Comparison of ENCODE assay signal across 17 cellular contexts in the genomic region with DNA sequence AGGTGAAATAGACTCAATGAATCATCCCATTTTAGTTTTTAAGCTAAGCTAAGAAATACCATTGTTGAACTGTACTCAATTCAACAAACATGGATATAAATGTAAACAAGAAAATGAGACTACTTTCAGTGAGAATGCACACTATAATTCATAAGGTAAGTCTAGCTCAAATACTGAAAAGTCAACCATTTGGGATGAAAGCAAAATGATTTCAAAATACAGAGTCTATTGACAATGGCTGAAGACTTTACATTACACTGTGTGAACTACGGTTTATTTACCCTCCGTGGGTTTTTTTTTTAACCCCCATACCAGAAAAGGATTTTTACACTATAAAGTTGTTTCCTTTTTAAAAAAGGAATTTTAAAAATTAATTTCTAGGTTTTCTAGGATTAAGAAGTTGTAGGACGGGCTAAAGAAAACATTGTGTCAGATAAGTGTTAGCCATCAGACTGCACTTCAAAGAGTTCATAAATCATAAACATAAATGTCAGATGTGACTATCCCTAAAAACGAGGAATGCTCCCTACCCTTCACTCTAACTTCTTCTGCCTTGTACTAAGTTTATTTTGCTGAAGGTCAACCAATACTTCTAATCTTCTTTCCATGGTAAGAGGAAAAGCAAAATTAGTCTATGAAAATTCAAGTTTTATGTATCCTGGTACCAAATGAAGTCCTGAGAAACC.
DNase-seq lines count a peak whose midpoint lies in the region; ATAC-seq, FAIRE-seq and TF ChIP-seq lines count a peak whose summit lies in the region.
"Had no signal": no experiment of that assay in that cellular context is flagged by ENCODE, and none has a peak within 500 bp of the region (broad histone marks: within the 10 kb centered on the region; RNA-seq: fewer than 3 reads in every experiment).

No MANE protein-coding gene starts in this region.

- TSS peak; percentile 17 for BruUV-seq in HepG2 (replicated peaks; lab: Mats Ljungman, UMichigan)
- TSS peak; percentile 7 for BruUV-seq in GM12878 (replicated peaks; lab: Mats Ljungman, UMichigan)

- peaks cover 0 to 6% (median 4%) of the 10 kb centered on the region in 3 donors for H3K9me3 Mint-ChIP-seq in IgD-negative memory B cell
- peaks cover 9% of the 10 kb centered on the region for H3K9me3 Mint-ChIP-seq in stimulated activated memory B cell treated with anti-CD40 and anti-IgM and Interleukin-4, amounts not matched to agents 10 μg/mL and 1 μg/mL and 100 μg/mL, for 72 hours
- H3K9me3 Mint-ChIP-seq: CD8-positive, alpha-beta T cell had no signal

- peaks cover 48 to 73% (median 63%) of the 10 kb centered on the region in 3 donors for H3K4me1 Mint-ChIP-seq in IgD-negative memory B cell
- peaks cover 81% of the 10 kb centered on the region for H3K4me1 Mint-ChIP-seq in stimulated activated memory B cell treated with anti-CD40 and anti-IgM and Interleukin-4, amounts not matched to agents 10 μg/mL and 1 μg/mL and 100 μg/mL, for 72 hours

- CTCF ChIA-PET in HepG2 (lab: Yijun Ruan, JAX; ENCODE audit: low intra/inter-chr PET ratio, low total read pairs) (no interaction called here), GM12878 (lab: Yijun Ruan, JAX) (interaction anchor here (0.6 to 1.0 kb wide), 2 partner anchors 77 to 117 kb away, joined by 3 read pairs; no protein-coding TSS in a partner anchor)

- TF ChIP-seq POLR2A in HepG2 (IDR thresholded peaks at IDR 0.05; ENCODE audit: insufficient read depth in 1 of 2, low read depth in 2 of 2, low read length in 2 of 2) (no peak), right lobe of liver (IDR thresholded peaks at IDR 0.05) (no peak), GM12878 (IDR thresholded peaks at IDR 0.05; ENCODE audit: low read depth, low read length) (no peak), gastrocnemius medialis (IDR thresholded peaks at IDR 0.05) (no peak)

- peaks cover 9% of the 10 kb centered on the region for H4K20me1 ChIP-seq in HepG2 (ENCODE audit: insufficient read depth, low read length)
- H4K20me1 ChIP-seq in GM12878 (ENCODE audit: control insufficient read depth, insufficient read depth) = no peaks in the 10 kb centered on the region

- no peak overlapping the region for H3K4me3 Mint-ChIP-seq in IgD-negative memory B cell
- H3K4me3 Mint-ChIP-seq in stimulated activated memory B cell treated with anti-CD40 and anti-IgM and Interleukin-4, amounts not matched to agents 10 μg/mL and 1 μg/mL and 100 μg/mL, for 72 hours = no peak overlapping the region
- H3K4me3 Mint-ChIP-seq: CD8-positive, alpha-beta T cell had no signal

- WGBS in HepG2 (ENCODE audit: low lambda C conversion rate) = 22% methylated on average over 4 of the region's 4 CpGs
- WGBS in right lobe of liver (ENCODE audit: insufficient coverage, low coverage, low lambda C conversion rate, missing lambda C conversion rate) = 64% methylated on average over 4 of the region's 4 CpGs
- 100% methylated on average over 4 of the region's 4 CpGs for WGBS in GM12878 (ENCODE audit: insufficient coverage, insufficient replicate concordance, low lambda C conversion rate, missing lambda C conversion rate)

- H3K27me3 Mint-ChIP-seq in IgD-negative memory B cell = no peaks in the 10 kb centered on the region
- no peaks in the 10 kb centered on the region for H3K27me3 Mint-ChIP-seq in stimulated activated memory B cell treated with anti-CD40 and anti-IgM and Interleukin-4, amounts not matched to agents 10 μg/mL and 1 μg/mL and 100 μg/mL, for 72 hours

- POLR2A ChIA-PET in HepG2 (lab: Yijun Ruan, JAX) (interaction anchor here (0.7 kb wide), 1 partner anchor 99 kb away, joined by 3 read pairs; no protein-coding TSS in a partner anchor), GM12878 (lab: Charles Lee) (interaction anchor here (0.6 kb wide), 1 partner anchor 97 kb away, joined by 3 read pairs; no protein-coding TSS in a partner anchor)

- H3K36me3 Mint-ChIP-seq in IgD-negative memory B cell = peaks cover 8% of the 10 kb centered on the region
- H3K36me3 Mint-ChIP-seq in stimulated activated memory B cell treated with anti-CD40 and anti-IgM and Interleukin-4, amounts not matched to agents 10 μg/mL and 1 μg/mL and 100 μg/mL, for 72 hours = peaks cover 66% of the 10 kb centered on the region

- H3K9ac ChIP-seq in HepG2 (ENCODE audit: insufficient read depth, low read depth, low read length) = no peak overlapping the region
- H3K9ac ChIP-seq in GM12878 (ENCODE audit: control insufficient read depth, insufficient read depth, low read length) = no peak overlapping the region
- H3K9ac ChIP-seq: BLaER1 treated with 17β-estradiol and CSF1 and Interleukin-3, amounts not matched to agents 10 nM and 100 nM had no signal

- peak; percentile 61 for ATAC-seq in HepG2
- ATAC-seq in right lobe of liver = no peak
- ATAC-seq in GM12878 = no peak
- ATAC-seq in stimulated activated memory B cell treated with anti-CD40 and anti-IgM and Interleukin-4, amounts not matched to agents 10 μg/mL and 1 μg/mL and 100 μg/mL, for 72 hours = no peak
- no peak for ATAC-seq in gastrocnemius medialis
- ATAC-seq in HG03439 (IDR thresholded peaks at IDR 0.05; ENCODE audit: unreplicated experiment) = no peak
- no peak for ATAC-seq in HG02885 (IDR thresholded peaks at IDR 0.05; ENCODE audit: poor library complexity, unreplicated experiment)
- ATAC-seq: CD8-positive, alpha-beta T cell; HCT116 had no signal

- in situ Hi-C loops in HepG2 (cut with HindIII; ENCODE audit: extremely low pct_ligation_motif_present, low pct_unique_long_range_greater_than_20kb) = no loop called here
- in situ Hi-C loops in GM12878 (cut with MboI) = no loop called here
- in situ Hi-C loops in gastrocnemius medialis (cut with MboI; ENCODE audit: low sequenced_read_pairs in 4 of 4) = no loop called here

- TF ChIP-seq CTCF in HepG2 (CRISPR knock-in tag; IDR thresholded peaks at IDR 0.05) (no peak), right lobe of liver (IDR thresholded peaks at IDR 0.05) (no peak), GM12878 (IDR thresholded peaks at IDR 0.05 in 2 of 3, conservative IDR thresholded peaks at IDR 0.05 in 1 of 3; ENCODE audit: control insufficient read depth in 2 of 3, extremely low read depth in 1 of 3, insufficient read depth in 1 of 3, low read depth in 3 of 3, low read length in 3 of 3) (no peak), gastrocnemius medialis (IDR thresholded peaks at IDR 0.05 in 4 of 5, conservative IDR thresholded peaks at IDR 0.05 in 1 of 5) (no peak)

- H3K79me2 ChIP-seq in HepG2 (ENCODE audit: insufficient read depth, low read length) (peaks cover 60% of the 10 kb centered on the region), GM12878 (ENCODE audit: control insufficient read depth, insufficient read depth, low read length) (peaks cover 47% of the 10 kb centered on the region)

- peak overlapping the region; percentile 34 for H3K4me2 ChIP-seq in HepG2 (ENCODE audit: low read depth, low read length)
- H3K4me2 ChIP-seq in GM12878 (ENCODE audit: control insufficient read depth, insufficient read depth) = no peak overlapping the region
- H3K4me2 ChIP-seq: BLaER1 treated with 17β-estradiol and CSF1 and Interleukin-3, amounts not matched to agents 10 nM and 100 nM had no signal

- H3K27me3 ChIP-seq in HepG2 (ENCODE audit: control insufficient read depth in 1 of 2, insufficient read depth in 2 of 2, low read length in 2 of 2) = no peaks in the 10 kb centered on the region
- no peaks in the 10 kb centered on the region for H3K27me3 ChIP-seq in right lobe of liver
- no peaks in the 10 kb centered on the region for H3K27me3 ChIP-seq in GM12878 (replicated peaks in 1 of 2; ENCODE audit: control insufficient read depth in 2 of 2, insufficient read depth in 2 of 2, low read length in 1 of 2)
- H3K27me3 ChIP-seq in gastrocnemius medialis = no peaks in the 10 kb centered on the region
- H3K27me3 ChIP-seq: BLaER1 treated with 17β-estradiol and CSF1 and Interleukin-3, amounts not matched to agents 10 nM and 100 nM had no signal

- peak; percentile 47 for FAIRE-seq in HepG2 (lab: Jason Lieb, UNC)
- FAIRE-seq in GM12878 (lab: Jason Lieb, UNC) = no peak

- peak in 1 of 2 experiments; percentile 58; a peak in 2 of 4 replicates for TF ChIP-seq EP300 in HepG2 (IDR thresholded peaks at IDR 0.05; ENCODE audit: low read depth in 2 of 2, low read length in 2 of 2)
- no peak for TF ChIP-seq EP300 in HepG2 (CRISPR knock-in tag; IDR thresholded peaks at IDR 0.05; ENCODE audit: borderline replicate concordance)
- TF ChIP-seq EP300 in GM12878 (IDR thresholded peaks at IDR 0.05; ENCODE audit: borderline replicate concordance in 1 of 2, control insufficient read depth in 1 of 2, low read depth in 2 of 2, low read length in 2 of 2) = no peak

- H2AFZ ChIP-seq in HepG2 (ENCODE audit: low read length) (no peak overlapping the region), GM12878 (ENCODE audit: control insufficient read depth, low read depth, low read length) (no peak overlapping the region)

- H3K4me1 ChIP-seq in HepG2 (ENCODE audit: insufficient read depth, low read length) (peaks cover 68% of the 10 kb centered on the region), right lobe of liver (peaks cover 0 to 6% (median 2%) of the 10 kb centered on the region in 4 donors), GM12878 (ENCODE audit: control insufficient read depth, insufficient read depth, low read length) (no peaks in the 10 kb centered on the region), gastrocnemius medialis (peaks cover 0 to 5% of the 10 kb centered on the region in 2 donors)

- SMC1A ChIA-PET in GM12878 (lab: Charles Lee; ENCODE audit: uncharacterized antibody, unreplicated experiment) = interaction anchor here (0.7 to 1.1 kb wide), 3 partner anchors 9 to 43 kb away, joined by 3 to 4 read pairs (median 3); no protein-coding TSS in a partner anchor

- DNase-seq in HepG2 (ENCODE audit: low spot score) = peak; percentile 74
- DNase-seq in right lobe of liver = no peak
- DNase-seq in GM12878 (ENCODE audit: low read depth, low spot score) = no peak
- DNase-seq in gastrocnemius medialis = no peak
- DNase-seq: CD8-positive, alpha-beta T cell; COR-L47; GDM1; GOT3; H7; KG1 had no signal

- intact Hi-C loops in HepG2 (cut with micrococcal nuclease; ENCODE audit: unreplicated experiment) = no loop called here
- intact Hi-C loops in right lobe of liver (cut with DNase I) = no loop called here
- intact Hi-C loops in GM12878 (cut with micrococcal nuclease; ENCODE audit: unreplicated experiment) = no loop called here
- intact Hi-C loops in gastrocnemius medialis (cut with DNase I; ENCODE audit: low total_unique reads) = no loop called here

- TF ChIP-seq RAD21 in HepG2 (CRISPR knock-in tag; IDR thresholded peaks at IDR 0.05) = no peak
- no peak for TF ChIP-seq RAD21 in GM12878 (IDR thresholded peaks at IDR 0.05; ENCODE audit: insufficient read depth, low read depth, low read length)

- no peak overlapping the region; a peak in 1 of 6 replicates for H3K4me3 ChIP-seq in HepG2 (replicated peaks in 1 of 3; ENCODE audit: insufficient read depth in 1 of 3, low read depth in 2 of 3, low read length in 3 of 3)
- no peak overlapping the region for H3K4me3 ChIP-seq in right lobe of liver
- no peak overlapping the region for H3K4me3 ChIP-seq in GM12878
- H3K4me3 ChIP-seq in gastrocnemius medialis = no peak overlapping the region
- H3K4me3 ChIP-seq: BLaER1 treated with 17β-estradiol and CSF1 and Interleukin-3, amounts not matched to agents 10 nM and 100 nM had no signal

- no peaks in the 10 kb centered on the region for H3K9me3 ChIP-seq in HepG2 (ENCODE audit: low read length)
- no peaks in the 10 kb centered on the region for H3K9me3 ChIP-seq in right lobe of liver
- peaks cover 20% of the 10 kb centered on the region; the same call in 2 of the 3 replicates for H3K9me3 ChIP-seq in GM12878 (replicated peaks; ENCODE audit: control insufficient read depth, insufficient read depth, low read length)
- no peaks in the 10 kb centered on the region for H3K9me3 ChIP-seq in gastrocnemius medialis

- H3K36me3 ChIP-seq in HepG2 (replicated peaks in 1 of 2; ENCODE audit: control insufficient read depth in 1 of 2, insufficient read depth in 2 of 2, low read length in 2 of 2) (0 out of 5 replicates have a peak, but pooled peaks cover 0 to 8% of the 10 kb centered on the region in 2 experiments), right lobe of liver (no peaks in the 10 kb centered on the region), GM12878 (ENCODE audit: control insufficient read depth in 2 of 2, insufficient read depth in 2 of 2, low read length in 1 of 2) (peaks cover 7 to 9% of the 10 kb centered on the region in 2 experiments; a peak in 3 of 4 replicates), gastrocnemius medialis (no peaks in the 10 kb centered on the region)

- H3K27ac ChIP-seq in HepG2 (ENCODE audit: extremely low read length, insufficient read depth, low read length) (peak overlapping the region; percentile 36), right lobe of liver (no peak overlapping the region), GM12878 (ENCODE audit: control insufficient read depth, insufficient read depth) (no peak overlapping the region), gastrocnemius medialis (no peak overlapping the region)
- H3K27ac ChIP-seq: 22Rv1; BLaER1 treated with 17β-estradiol and CSF1 and Interleukin-3, amounts not matched to agents 10 nM and 100 nM had no signal

- peak overlapping the region; percentile 44 to 79 (median 76) for H3K27ac Mint-ChIP-seq in IgD-negative memory B cell
- peak overlapping the region; percentile 57 for H3K27ac Mint-ChIP-seq in stimulated activated memory B cell treated with anti-CD40 and anti-IgM and Interleukin-4, amounts not matched to agents 10 μg/mL and 1 μg/mL and 100 μg/mL, for 72 hours

- RAD21 ChIA-PET in GM12878 (lab: Charles Lee; ENCODE audit: unreplicated experiment) = interaction anchor here (0.7 to 2.0 kb wide), 3 partner anchors 11 to 263 kb away, joined by 3 to 7 read pairs (median 3); no protein-coding TSS in a partner anchor

Comparison
In these comparisons a context has a peak if more than half of its experiments do, and no peak if none do; other contexts are left out.
1. Of the 75 proteins assayed by ChIP-seq in both HepG2 and GM12878: peak only in HepG2: DPF2, HDAC2 and TCF7; only in GM12878: none; in both: none; in neither: 70; mixed calls (peak in some experiments, not most) for 2.